In genomic region chrY:13282151-13283054, GRCh38 we compare ENCODE assay signal across 8 cellular contexts.
DNase-seq lines count a peak whose midpoint lies in the region; ATAC-seq and TF ChIP-seq lines count a peak whose summit lies in the region.
"Not testable (repeated sequence)": the region's sequence is repeated elsewhere in the genome, so short reads cannot be mapped to it uniquely, and the experiment has no call there.

No MANE protein-coding gene starts in this region.

- H3K4me3 ChIP-seq in GM23248; choroid plexus epithelial cell (ENCODE audit: low read depth, low read length); hepatocyte; mesendoderm (ENCODE audit: low read length); thoracic aorta: not testable (repeated sequence)

- ATAC-seq in activated T-cell treated with anti-CD3 and anti-CD28 coated beads, Interleukin-2, amount 50 U/mL, for 72 hours (replicated peaks in 1 of 2); thoracic aorta (ENCODE audit: insufficient number of reproducible peaks, low FRiP score, low read depth): not testable (repeated sequence)
- peak; percentile 61 for ATAC-seq in foreskin keratinocyte

- H3K27me3 ChIP-seq in GM23248 (replicated peaks; ENCODE audit: insufficient read depth); foreskin keratinocyte; hepatocyte; mesendoderm (ENCODE audit: insufficient read depth, low read length, poor library complexity); thoracic aorta (replicated peaks; ENCODE audit: insufficient read depth): not testable (repeated sequence)

- not testable (repeated sequence) for H3K4ac ChIP-seq in mesendoderm (ENCODE audit: low read depth, low read length)

- H3K9ac ChIP-seq in GM23248 = peak overlapping the region; percentile 31
- not testable (repeated sequence) for H3K9ac ChIP-seq in mesendoderm (ENCODE audit: low read length)

- not testable (repeated sequence) for H3K36me3 ChIP-seq in GM23248 (ENCODE audit: low read depth); hepatocyte (replicated peaks; ENCODE audit: insufficient read depth, low read depth); mesendoderm (ENCODE audit: control insufficient read depth, insufficient read depth, low read length); thoracic aorta

- in situ Hi-C loops in GM23248 (cut with MboI) = not testable (repeated sequence)

- TF ChIP-seq CTCF in choroid plexus epithelial cell (conservative IDR thresholded peaks at IDR 0.05; ENCODE audit: low read depth, low read length); foreskin keratinocyte (conservative IDR thresholded peaks at IDR 0.05); hepatocyte (IDR thresholded peaks at IDR 0.05; ENCODE audit: poor library complexity); thoracic aorta (IDR thresholded peaks at IDR 0.05): not testable (repeated sequence)

- not testable (repeated sequence) for H4K20me1 ChIP-seq in GM23248 (ENCODE audit: insufficient read depth); hepatocyte (ENCODE audit: insufficient read depth, poor library complexity, severe bottlenecking)

- not testable (repeated sequence) for H2AFZ ChIP-seq in GM23248, hepatocyte

- not testable (repeated sequence) for H4K5ac ChIP-seq in mesendoderm (ENCODE audit: low read length)

- H3K9me2 ChIP-seq in GM23248 (ENCODE audit: insufficient read depth); hepatocyte (replicated peaks; ENCODE audit: insufficient read depth): not testable (repeated sequence)

- H3K79me1 ChIP-seq in mesendoderm (ENCODE audit: low read length) = not testable (repeated sequence)

- not testable (repeated sequence) for H3K9me3 ChIP-seq in GM23248 (ENCODE audit: low read depth); hepatocyte (ENCODE audit: low read depth); thoracic aorta

- not testable (repeated sequence) for H4K8ac ChIP-seq in mesendoderm (ENCODE audit: low read depth, low read length)

- H3K36me3 Mint-ChIP-seq in activated T-cell treated with anti-CD3 and anti-CD28 coated beads, Interleukin-2, amount 50 U/mL, for 72 hours (ENCODE audit: insufficient read depth in 2 of 2) = peaks cover 0 to 10% of the 10 kb centered on the region in 2 donors

- H3K4me1 ChIP-seq in GM23248 (ENCODE audit: insufficient read depth) = peaks cover 14% of the 10 kb centered on the region
- H3K4me1 ChIP-seq in foreskin keratinocyte; hepatocyte (ENCODE audit: insufficient read depth); mesendoderm (ENCODE audit: control insufficient read depth, low read depth, low read length); thoracic aorta (ENCODE audit: control insufficient read depth in 1 of 2, low read depth in 2 of 2): not testable (repeated sequence)

- H3K9me3 Mint-ChIP-seq in activated T-cell treated with anti-CD3 and anti-CD28 coated beads, Interleukin-2, amount 50 U/mL, for 72 hours = not testable (repeated sequence)

- H3F3A ChIP-seq in GM23248 (ENCODE audit: insufficient read depth) = not testable (repeated sequence)

- H3K27ac Mint-ChIP-seq in activated T-cell treated with anti-CD3 and anti-CD28 coated beads, Interleukin-2, amount 50 U/mL, for 72 hours = peak overlapping the region; percentile 38

- not testable (repeated sequence) for H2AK5ac ChIP-seq in mesendoderm (ENCODE audit: low read length)

- DNase-seq in AG20443 (ENCODE audit: low spot score) (peak; percentile 19), GM23248 (peak; percentile 50), choroid plexus epithelial cell (ENCODE audit: low read depth) (peak; percentile 48), foreskin keratinocyte (peak; percentile 8 to 19), hepatocyte (ENCODE audit: low spot score) (peak; percentile 1), mesendoderm (peak; percentile 66)
- not testable (repeated sequence) for DNase-seq in activated T-cell treated with anti-CD3 and anti-CD28 coated beads, Interleukin-2, amount 50 U/mL, for 72 hours; thoracic aorta (ENCODE audit: low spot score)

- H3K23ac ChIP-seq in mesendoderm (ENCODE audit: low read length) = not testable (repeated sequence)

- H3K79me2 ChIP-seq in GM23248 (ENCODE audit: insufficient read depth); hepatocyte; mesendoderm (ENCODE audit: control insufficient read depth, insufficient read depth, low read length): not testable (repeated sequence)

- 21 to 25% methylated on average over 12 to 15 of the region's 15 CpGs for WGBS in GM23248 (ENCODE audit: low coverage in 1 of 2, low lambda C conversion rate in 2 of 2, missing lambda C conversion rate in 2 of 2), 2 experiments
- no CpG with 5 or more reads among the region's 15 CpGs for WGBS in hepatocyte (ENCODE audit: low lambda C conversion rate, missing lambda C conversion rate)
- WGBS in mesendoderm (ENCODE audit: extremely low coverage, insufficient coverage, low lambda C conversion rate) = no CpG with 5 or more reads among the region's 15 CpGs

- not testable (repeated sequence) for H3K27me3 Mint-ChIP-seq in activated T-cell treated with anti-CD3 and anti-CD28 coated beads, Interleukin-2, amount 50 U/mL, for 72 hours (ENCODE audit: low read depth)

- H3K4me3 Mint-ChIP-seq in activated T-cell treated with anti-CD3 and anti-CD28 coated beads, Interleukin-2, amount 50 U/mL, for 72 hours = not testable (repeated sequence)

- not testable (repeated sequence) for H2BK15ac ChIP-seq in mesendoderm (replicated peaks; ENCODE audit: low read depth)

- H3K56ac ChIP-seq in mesendoderm (ENCODE audit: low read length) = not testable (repeated sequence)

- H3K27ac ChIP-seq in GM23248 (peak overlapping the region; percentile 65), mesendoderm (ENCODE audit: low read depth, low read length) (peak overlapping the region; percentile 51), thoracic aorta (peak overlapping the region; percentile 28 to 53)
- not testable (repeated sequence) for H3K27ac ChIP-seq in foreskin keratinocyte, hepatocyte

- not testable (repeated sequence) for H3K4me2 ChIP-seq in GM23248 (ENCODE audit: unreplicated experiment); hepatocyte; mesendoderm (ENCODE audit: low read length)

- H3K18ac ChIP-seq in mesendoderm (ENCODE audit: low read length) = not testable (repeated sequence)

- H2BK120ac ChIP-seq in mesendoderm (ENCODE audit: low read depth, low read length) = not testable (repeated sequence)

- not testable (repeated sequence) for H3K4me1 Mint-ChIP-seq in activated T-cell treated with anti-CD3 and anti-CD28 coated beads, Interleukin-2, amount 50 U/mL, for 72 hours (ENCODE audit: low read depth)

- not testable (repeated sequence) for H2BK5ac ChIP-seq in mesendoderm (ENCODE audit: low read length)
